23 cellular contexts compared by ENCODE assay signal in genomic region chr1:219296430-219296850, GRCh38.
A peak's percentile ranks its signal among the peaks of the same experiment; 100 is the strongest.
DNase-seq lines count a peak whose midpoint lies in the region; ATAC-seq and TF ChIP-seq lines count a peak whose summit lies in the region.
"Had no signal": no experiment of that assay in that cellular context is flagged by ENCODE, and none has a peak within 500 bp of the region (broad histone marks: within the 10 kb centered on the region; RNA-seq: fewer than 3 reads in every experiment).

No MANE protein-coding gene starts in this region.

- H3K27ac ChIP-seq in PC-3 (ENCODE audit: low read length) (peak overlapping the region; percentile 27), thoracic aorta (peak overlapping the region; percentile 85)
- H3K27ac ChIP-seq: 22Rv1, BLaER1, foreskin keratinocyte, left ventricle myocardium inferior, ovary, SJSA1, skin epidermis had no signal

- no TSS peak for BruUV-seq in PC-3 (replicated peaks; lab: Mats Ljungman, UMichigan)

- peak overlapping the region; percentile 26; the same call in 1 of the 2 replicates for H3K4me2 ChIP-seq in PC-3 (ENCODE audit: low read length)
- H3K4me2 ChIP-seq: BLaER1 had no signal

- no peaks in the 10 kb centered on the region for H3K9me2 ChIP-seq in PC-3 (replicated peaks; ENCODE audit: low read length)

- TF ChIP-seq CTCF in PC-3 (conservative IDR thresholded peaks at IDR 0.05; ENCODE audit: low read depth, low read length) (no peak), thoracic aorta (IDR thresholded peaks at IDR 0.05) (no peak)

- peaks cover 29% of the 10 kb centered on the region for H3K4me1 ChIP-seq in PC-3 (ENCODE audit: insufficient read depth, low read length)
- peaks cover 5 to 39% of the 10 kb centered on the region in 2 donors for H3K4me1 ChIP-seq in thoracic aorta (ENCODE audit: control insufficient read depth in 1 of 2, low read depth in 2 of 2)
- H3K4me1 ChIP-seq: BLaER1, foreskin keratinocyte, SJSA1 had no signal

- peak overlapping the region; percentile 39 for H2AFZ ChIP-seq in PC-3 (ENCODE audit: low read length)

- POLR2A ChIA-PET in PC-3 (lab: Charles Lee; ENCODE audit: unreplicated experiment), result no interaction called here

- H3F3A ChIP-seq in PC-3 (ENCODE audit: low read length, unreplicated experiment), result no peaks in the 10 kb centered on the region

- H3K9ac ChIP-seq in PC-3 (ENCODE audit: low read length), result no peak overlapping the region
- H3K9ac ChIP-seq: BLaER1 had no signal

- CTCF ChIA-PET in PC-3 (lab: Charles Lee), result interaction anchor here (0.6 to 0.7 kb wide), 4 partner anchors 11 to 815 kb away, joined by 3 to 6 read pairs (median 3); no protein-coding TSS in a partner anchor

- no peaks in the 10 kb centered on the region for H3K36me3 ChIP-seq in PC-3 (ENCODE audit: low read depth, low read length)
- H3K36me3 ChIP-seq in thoracic aorta, result no peaks in the 10 kb centered on the region
- H3K36me3 ChIP-seq: BLaER1, ovary, SJSA1, thyroid gland had no signal

- peak; percentile 70 for ATAC-seq in PC-3
- ATAC-seq in thoracic aorta (ENCODE audit: insufficient number of reproducible peaks, low FRiP score, low read depth), result no peak
- ATAC-seq: activated T-helper 17 cell treated with anti-CD3 and anti-CD28 coated beads, Interleukin-2, amount 50 U/mL, for 72 hours; foreskin keratinocyte had no signal

- H4K20me1 ChIP-seq in PC-3 (ENCODE audit: low read length), result no peaks in the 10 kb centered on the region
- H4K20me1 ChIP-seq: BLaER1 had no signal

- H3K27me3 ChIP-seq in PC-3 (ENCODE audit: low read length) (no peaks in the 10 kb centered on the region), thoracic aorta (replicated peaks; ENCODE audit: insufficient read depth) (no peaks in the 10 kb centered on the region)
- H3K27me3 ChIP-seq: BLaER1, ovary, SJSA1, thyroid gland had no signal

- no peaks in the 10 kb centered on the region for H3K79me2 ChIP-seq in PC-3 (ENCODE audit: low read length)

- H3K9me3 ChIP-seq in PC-3 (ENCODE audit: low read length) (no peaks in the 10 kb centered on the region), thoracic aorta (no peaks in the 10 kb centered on the region)
- H3K9me3 ChIP-seq: BLaER1, left ventricle myocardium inferior, ovary, SJSA1, thyroid gland had no signal

- intact Hi-C loops in PC-3 (cut with micrococcal nuclease), result loop anchor here (1.0 to 5.0 kb wide), 3 partner anchors 17 to 516 kb away; no protein-coding TSS in a partner anchor

- no peak overlapping the region for H3K4me3 ChIP-seq in PC-3 (ENCODE audit: low read length)
- H3K4me3 ChIP-seq in thoracic aorta, result peak overlapping the region; percentile 23
- H3K4me3 ChIP-seq: BLaER1, left ventricle myocardium inferior, ovary, SJSA1, skin epidermis, thyroid gland had no signal

- peak; percentile 35 for DNase-seq in NCI-H1436 (lab: John Stamatoyannopoulos, UW)
- no peak for DNase-seq in NCI-H1436 treated with DMSO at 0.1 percent for 48 hours (lab: John Stamatoyannopoulos, UW)
- peak; percentile 55 for DNase-seq in PC-3
- peak; percentile 3 for DNase-seq in glomerular visceral epithelial cell (ENCODE audit: extremely low spot score)
- no peak for DNase-seq in thoracic aorta (ENCODE audit: low spot score)
- DNase-seq in NK-92 (lab: John Stamatoyannopoulos, UW; ENCODE audit: unreplicated experiment), result no peak
- DNase-seq in hepatic stellate cell (ENCODE audit: low spot score), result no peak
- DNase-seq in NCI-H510A (lab: John Stamatoyannopoulos, UW), result no peak
- DNase-seq: activated CD4-positive, alpha-beta T cell treated with anti-CD3 and anti-CD28 coated beads for 1 hour; cerebellar nuclear complex; foreskin keratinocyte; KBM-7; left ventricle myocardium inferior; NCI-H1048; NCI-H2227 treated with DMSO at 0.1 percent for 48 hours; ovary; T1000; thyroid gland had no signal

Comparison
In these comparisons a context has a peak if more than half of its experiments do, and no peak if none do; other contexts are left out.
1. DNase-seq: peak in NCI-H1436 (single experiment), PC-3 (single experiment) and glomerular visceral epithelial cell (single experiment); none in NCI-H1436 treated with DMSO at 0.1 percent for 48 hours (single experiment), thoracic aorta (single experiment), NK-92 (single experiment), hepatic stellate cell (single experiment) and NCI-H510A (single experiment).